ENCODE assay signal across 38 cellular contexts in genomic region chr7:136412952-136413351, GRCh38.
"Had no signal": no experiment of that assay in that cellular context is flagged by ENCODE, and none has a peak within 500 bp of the region (broad histone marks: within the 10 kb centered on the region; RNA-seq: fewer than 3 reads in every experiment).

No MANE protein-coding gene starts in this region.

- H3K27ac ChIP-seq: adrenal gland, body of pancreas, brain microvascular endothelial cell, breast epithelium, cardiac muscle cell, VCaP had no signal

- H3K27me3 ChIP-seq: adrenal gland, body of pancreas, brain microvascular endothelial cell, breast epithelium, cardiac muscle cell had no signal

- FAIRE-seq: astrocyte, TTC549 had no signal

- DNase-seq: activated CD4-positive, alpha-beta memory T cell treated with anti-CD3 and anti-CD28 coated beads, Interleukin-2, amount 10 ng/mL, durations not matched to agents 7 days and 5 days; activated CD4-positive, alpha-beta T cell treated with anti-CD3 and anti-CD28 coated beads for 1 hour; activated CD4-positive, alpha-beta T cell treated with anti-CD3 and anti-CD28 coated beads for 36 hours; activated CD4-positive, alpha-beta T cell treated with anti-CD3 and anti-CD28 coated beads for 48 hours; activated CD4-positive, alpha-beta T cell treated with anti-CD3 and anti-CD28 coated beads, Interleukin-2, amount 10 ng/mL, durations not matched to agents 7 days and 5 days; activated CD4-positive, alpha-beta T cell treated with anti-CD3 and anti-CD28 coated beads, Interleukin-2, amount 50 U/mL, for 48 hours; activated CD4-positive, CD25-positive, alpha-beta regulatory T cell; activated CD8-positive, alpha-beta memory T cell treated with anti-CD3 and anti-CD28 coated beads for 24 hours; activated CD8-positive, alpha-beta memory T cell treated with anti-CD3 and anti-CD28 coated beads, Interleukin-2, amount 10 ng/mL, durations not matched to agents 7 days and 5 days; activated CD8-positive, alpha-beta memory T cell treated with anti-CD3 and anti-CD28 coated beads, Interleukin-2, amount 50 U/mL, for 48 hours; activated CD8-positive, alpha-beta T cell treated with anti-CD3 and anti-CD28 coated beads, Interleukin-2, amount 10 ng/mL, durations not matched to agents 7 days and 5 days; activated effector memory CD4-positive, alpha-beta T cell treated with anti-CD3 and anti-CD28 coated beads, Interleukin-2, amount 50 U/mL, for 16 hours; activated gamma-delta T cell treated with Interleukin-2 at 50 U/mL for 16 hours; activated naive CD4-positive, alpha-beta T cell; activated naive CD4-positive, alpha-beta T cell treated with anti-CD3 and anti-CD28 coated beads for 36 hours; activated naive CD4-positive, alpha-beta T cell treated with anti-CD3 and anti-CD28 coated beads, Interleukin-2, amount 50 U/mL, for 16 hours; activated naive CD8-positive, alpha-beta T cell treated with anti-CD3 and anti-CD28 coated beads for 36 hours; activated T-cell treated with anti-CD3 and anti-CD28 coated beads, Interleukin-2, amount 50 U/mL, for 24 hours; activated T-cell treated with anti-CD3 and anti-CD28 coated beads, Interleukin-2, amount 50 U/mL, for 48 hours; adrenal gland; amniotic stem cell; aorta; body of pancreas; brain microvascular endothelial cell; caudate nucleus; cerebellar nuclear complex; T-helper 1 cell; T-helper 2 cell; T-helper 9 cell had no signal

- H3K36me3 ChIP-seq: adrenal gland, brain microvascular endothelial cell, breast epithelium, cardiac muscle cell had no signal

- H3K9me3 ChIP-seq: adrenal gland, body of pancreas, breast epithelium had no signal

- ATAC-seq: activated CD4-positive, alpha-beta T cell treated with anti-CD3 and anti-CD28 coated beads for 36 hours; activated CD4-positive, CD25-positive, alpha-beta regulatory T cell treated with anti-CD3 and anti-CD28 coated beads, Interleukin-2, amount 50 U/mL, for 24 hours; activated CD8-positive, alpha-beta memory T cell treated with anti-CD3 and anti-CD28 coated beads, Interleukin-2, amount 10 ng/mL, durations not matched to agents 7 days and 5 days; activated CD8-positive, alpha-beta T cell treated with anti-CD3 and anti-CD28 coated beads, Interleukin-2, amount 10 ng/mL, durations not matched to agents 7 days and 5 days; activated naive CD4-positive, alpha-beta T cell treated with anti-CD3 and anti-CD28 coated beads, Interleukin-2, amount 50 U/mL, for 72 hours; activated T-helper 17 cell treated with anti-CD3 and anti-CD28 coated beads, Interleukin-2, amount 50 U/mL, for 72 hours; body of pancreas; WTC11 had no signal

- H3K4me1 ChIP-seq: adrenal gland, body of pancreas, breast epithelium had no signal

- H3K4me3 ChIP-seq: adrenal gland, body of pancreas, breast epithelium, cardiac muscle cell had no signal
